In genomic region chr12:94147377-94147990, GRCh38 we compare ENCODE assay signal across 8 cellular contexts. TPM values are rescaled to one million over a fixed set of nuclear protein-coding genes. Genes with fewer than 3 reads are reported as not detected.
DNase-seq lines count a peak whose midpoint lies in the region; TF ChIP-seq lines count a peak whose summit lies in the region.

No MANE protein-coding gene starts in this region.

- peaks cover 35% of the 10 kb centered on the region for H3K27me3 ChIP-seq in WERI-Rb-1 (ENCODE audit: insufficient read depth, low read depth, severe bottlenecking)
- H3K27me3 ChIP-seq in iPS-20b (ENCODE audit: insufficient read depth, low read length), result peaks cover 95% of the 10 kb centered on the region
- H3K27me3 ChIP-seq in stomach smooth muscle (ENCODE audit: control insufficient read depth in 1 of 2, insufficient read depth in 2 of 2, low read length in 2 of 2), result peaks cover 2 to 12% of the 10 kb centered on the region in 2 donors

- H3K27ac ChIP-seq in WERI-Rb-1 (no peak overlapping the region), iPS-20b (ENCODE audit: low read length) (no peak overlapping the region), stomach smooth muscle (ENCODE audit: low read length) (no peak overlapping the region)

- H3K9me3 ChIP-seq in WERI-Rb-1 (ENCODE audit: severe bottlenecking), result no peaks in the 10 kb centered on the region
- no peaks in the 10 kb centered on the region for H3K9me3 ChIP-seq in iPS-20b (ENCODE audit: insufficient read depth, low read depth, low read length)
- H3K9me3 ChIP-seq in stomach smooth muscle (ENCODE audit: control insufficient read depth in 2 of 2, low read length in 2 of 2), result no peaks in the 10 kb centered on the region

- CTCF ChIA-PET in activated CD4-positive, alpha-beta T cell treated with anti-CD3 and anti-CD28 coated beads, Interleukin-2, amount 10 ng/mL, durations not matched to agents 7 days and 5 days (lab: Charles Lee), result interaction anchor here (1.4 to 3.4 kb wide), 3 partner anchors 19 to 382 kb away, joined by 3 to 11 read pairs (median 5); no protein-coding TSS in a partner anchor

- peak overlapping the region; percentile 75 for H3K4me3 Mint-ChIP-seq in activated CD4-positive, alpha-beta T cell treated with anti-CD3 and anti-CD28 coated beads, Interleukin-2, amount 10 ng/mL, durations not matched to agents 7 days and 5 days

- no peak for DNase-seq in activated CD4-positive, alpha-beta T cell treated with anti-CD3 and anti-CD28 coated beads, Interleukin-2, amount 10 ng/mL, durations not matched to agents 7 days and 5 days
- DNase-seq in activated CD4-positive, alpha-beta T cell treated with anti-CD3 and anti-CD28 coated beads for 48 hours, result no peak
- DNase-seq in WERI-Rb-1 (no peak), mesenteric fat pad (ENCODE audit: low spot score) (no peak)
- no peak for DNase-seq in stimulated activated CD8-positive, alpha-beta memory T cell treated with anti-CD3 and anti-CD28 coated beads, Interleukin-4, amount 100 ng/mL, for 48 hours
- DNase-seq in activated CD4-positive, alpha-beta T cell treated with anti-CD3 and anti-CD28 coated beads, Interleukin-2, amount 50 U/mL, for 1 hour, result no peak

- no peak for TF ChIP-seq CTCF in WERI-Rb-1 (IDR thresholded peaks at IDR 0.05; ENCODE audit: low read depth, low read length)

- no peaks in the 10 kb centered on the region for H3K9me3 Mint-ChIP-seq in activated CD4-positive, alpha-beta T cell treated with anti-CD3 and anti-CD28 coated beads, Interleukin-2, amount 10 ng/mL, durations not matched to agents 7 days and 5 days

- peaks cover 7% of the 10 kb centered on the region for H3K36me3 Mint-ChIP-seq in activated CD4-positive, alpha-beta T cell treated with anti-CD3 and anti-CD28 coated beads, Interleukin-2, amount 10 ng/mL, durations not matched to agents 7 days and 5 days (ENCODE audit: low read depth)

- peaks cover 36% of the 10 kb centered on the region for H3K4me1 Mint-ChIP-seq in activated CD4-positive, alpha-beta T cell treated with anti-CD3 and anti-CD28 coated beads, Interleukin-2, amount 10 ng/mL, durations not matched to agents 7 days and 5 days

- POLR2A ChIA-PET in activated CD4-positive, alpha-beta T cell treated with anti-CD3 and anti-CD28 coated beads, Interleukin-2, amount 10 ng/mL, durations not matched to agents 7 days and 5 days (lab: Charles Lee), result interaction anchor here (0.5 kb wide), 1 partner anchor 1040 kb away, joined by 4 read pairs; no protein-coding TSS in a partner anchor

- peak overlapping the region; percentile 57 for H3K4me3 ChIP-seq in WERI-Rb-1 (ENCODE audit: low read depth, low read length)
- H3K4me3 ChIP-seq in iPS-20b (ENCODE audit: low read length), result peak overlapping the region; percentile 67; the same call in 1 of the 2 replicates
- H3K4me3 ChIP-seq in stomach smooth muscle (ENCODE audit: low read length in 2 of 2), result peak overlapping the region; percentile 46 to 75

- no peak overlapping the region for H3K9ac ChIP-seq in iPS-20b (ENCODE audit: low read depth, low read length)
- H3K9ac ChIP-seq in stomach smooth muscle (ENCODE audit: low read length in 2 of 2), result no peak overlapping the region

- H3K4me1 ChIP-seq in iPS-20b (ENCODE audit: insufficient read depth, low read length) (peaks cover 8% of the 10 kb centered on the region; the same call in 1 of the 2 replicates), stomach smooth muscle (ENCODE audit: control insufficient read depth, insufficient read depth, low read length) (peaks cover 28% of the 10 kb centered on the region)

- peak overlapping the region; percentile 71 for H3K27ac Mint-ChIP-seq in activated CD4-positive, alpha-beta T cell treated with anti-CD3 and anti-CD28 coated beads, Interleukin-2, amount 10 ng/mL, durations not matched to agents 7 days and 5 days

- H3K36me3 ChIP-seq in WERI-Rb-1, result no peaks in the 10 kb centered on the region
- H3K36me3 ChIP-seq in iPS-20b (ENCODE audit: insufficient read depth, low read depth, low read length), result no peaks in the 10 kb centered on the region
- H3K36me3 ChIP-seq in stomach smooth muscle (ENCODE audit: control insufficient read depth in 2 of 2, insufficient read depth in 2 of 2, low read length in 2 of 2), result no peaks in the 10 kb centered on the region

- peaks cover 29% of the 10 kb centered on the region for H3K27me3 Mint-ChIP-seq in activated CD4-positive, alpha-beta T cell treated with anti-CD3 and anti-CD28 coated beads, Interleukin-2, amount 10 ng/mL, durations not matched to agents 7 days and 5 days

RNA-seq across cellular contexts. Expression of gene PLXNC1, which starts 0.9 kb away (rescaled TPM):
- 10 to 100 TPM; 27.4 to 29.7 TPM for total RNA-seq in activated CD4-positive, alpha-beta T cell treated with anti-CD3 and anti-CD28 coated beads, Interleukin-2, amount 10 ng/mL, durations not matched to agents 7 days and 5 days
- 8.9 TPM for total RNA-seq in mesenteric fat pad
